28 cellular contexts compared by ENCODE assay signal in genomic region chr12:47927346-47927745, GRCh38. TPM values are rescaled to one million over a fixed set of nuclear protein-coding genes. Genes with fewer than 3 reads are reported as not detected.
DNase-seq lines count a peak whose midpoint lies in the region; ATAC-seq, FAIRE-seq and TF ChIP-seq lines count a peak whose summit lies in the region.
"Had no signal": no experiment of that assay in that cellular context is flagged by ENCODE, and none has a peak within 500 bp of the region (broad histone marks: within the 10 kb centered on the region; RNA-seq: fewer than 3 reads in every experiment).

No MANE protein-coding gene starts in this region.

- H3K27ac Mint-ChIP-seq in stimulated activated effector memory CD8-positive, alpha-beta T cell treated with anti-CD3 and anti-CD28 coated beads, Interleukin-12 subunit alpha, Interleukin-12 subunit beta, amount 100 ng/mL, for 72 hours, result peak overlapping the region; percentile 62
- H3K27ac Mint-ChIP-seq: CD14-positive monocyte; CD4-positive, alpha-beta memory T cell; CD4-positive, CD25-positive, alpha-beta regulatory T cell; CD8-positive, alpha-beta memory T cell had no signal

- no peak overlapping the region for H3K4me3 Mint-ChIP-seq in stimulated activated effector memory CD8-positive, alpha-beta T cell treated with anti-CD3 and anti-CD28 coated beads, Interleukin-12 subunit alpha, Interleukin-12 subunit beta, amount 100 ng/mL, for 72 hours
- H3K4me3 Mint-ChIP-seq: CD14-positive monocyte; CD4-positive, alpha-beta memory T cell; CD4-positive, CD25-positive, alpha-beta regulatory T cell; CD8-positive, alpha-beta memory T cell had no signal

- no peaks in the 10 kb centered on the region for H3K9me3 Mint-ChIP-seq in stimulated activated effector memory CD8-positive, alpha-beta T cell treated with anti-CD3 and anti-CD28 coated beads, Interleukin-12 subunit alpha, Interleukin-12 subunit beta, amount 100 ng/mL, for 72 hours
- H3K9me3 Mint-ChIP-seq: CD14-positive monocyte; CD4-positive, alpha-beta memory T cell; CD8-positive, alpha-beta memory T cell had no signal

- peak; percentile 77 for FAIRE-seq in bronchial epithelial cell (lab: Jason Lieb, UNC)
- FAIRE-seq: A204.1, GM12878, GM12892, GM18507 had no signal

- H3K4me1 Mint-ChIP-seq in stimulated activated effector memory CD8-positive, alpha-beta T cell treated with anti-CD3 and anti-CD28 coated beads, Interleukin-12 subunit alpha, Interleukin-12 subunit beta, amount 100 ng/mL, for 72 hours, result no peaks in the 10 kb centered on the region
- H3K4me1 Mint-ChIP-seq: CD14-positive monocyte; CD4-positive, CD25-positive, alpha-beta regulatory T cell; CD8-positive, alpha-beta memory T cell had no signal

- ATAC-seq in stimulated activated effector memory CD8-positive, alpha-beta T cell treated with anti-CD3 and anti-CD28 coated beads, Interleukin-12 subunit alpha, Interleukin-12 subunit beta, amount 100 ng/mL, for 72 hours, result no peak
- no peak for ATAC-seq in SK-N-SH treated with all-trans-retinoic acid at 6 μM for 48 hours
- ATAC-seq: GM12878 had no signal

- no peak for TF ChIP-seq CTCF in bronchial epithelial cell (IDR thresholded peaks at IDR 0.05; ENCODE audit: insufficient read depth, low read length, severe bottlenecking)

- peak; percentile 17 for DNase-seq in activated effector memory CD4-positive, alpha-beta T cell treated with anti-CD3 and anti-CD28 coated beads, Interleukin-2, amount 50 U/mL, for 16 hours
- DNase-seq in activated effector memory CD4-positive, alpha-beta T cell treated with Interleukin-2 at 50 U/mL for 16 hours, result no peak
- no peak for DNase-seq in bronchial epithelial cell (ENCODE audit: low read depth)
- peak; percentile 40 for DNase-seq in islet precursor cell
- DNase-seq in stimulated activated effector memory CD8-positive, alpha-beta T cell treated with anti-CD3 and anti-CD28 coated beads, Interleukin-12 subunit alpha, Interleukin-12 subunit beta, amount 100 ng/mL, for 72 hours (ENCODE audit: low spot score in 2 of 2), result no peak
- no peak for DNase-seq in A172 (ENCODE audit: low spot score)
- DNase-seq in stimulated activated naive CD4-positive, alpha-beta T cell (lab: John Stamatoyannopoulos, UW), result no peak
- DNase-seq: ACHN; BE2C; C1 segment of cervical spinal cord; CD4-positive, alpha-beta memory T cell; CD4-positive, CD25-positive, alpha-beta regulatory T cell; CD8-positive, alpha-beta memory T cell; COR-L47; DMS 273 treated with DMSO at 0.1 percent for 48 hours; DMS153; DMS53; DMS79; DND-41; EL; GDM1 had no signal

- peaks cover 17% of the 10 kb centered on the region for H3K27me3 ChIP-seq in bronchial epithelial cell (ENCODE audit: control insufficient read depth, insufficient read depth, low read length)
- H3K27me3 ChIP-seq: BLaER1 had no signal

- H3K36me3 ChIP-seq in bronchial epithelial cell (ENCODE audit: control insufficient read depth, insufficient read depth, low read length), result no peaks in the 10 kb centered on the region
- H3K36me3 ChIP-seq: BE2C, BLaER1 had no signal

- no peak overlapping the region for H3K4me3 ChIP-seq in bronchial epithelial cell (ENCODE audit: low read depth, low read length)
- H3K4me3 ChIP-seq: BLaER1, GM12878 had no signal

- no peaks in the 10 kb centered on the region for H3K36me3 Mint-ChIP-seq in stimulated activated effector memory CD8-positive, alpha-beta T cell treated with anti-CD3 and anti-CD28 coated beads, Interleukin-12 subunit alpha, Interleukin-12 subunit beta, amount 100 ng/mL, for 72 hours
- H3K36me3 Mint-ChIP-seq: CD14-positive monocyte; CD4-positive, alpha-beta memory T cell; CD4-positive, CD25-positive, alpha-beta regulatory T cell had no signal

TF ChIP-seq in SK-N-SH treated with all-trans-retinoic acid at 6 μM for 48 hours, 23 proteins besides CTCF, POLR2A, EP300 and RAD21:
- TF ChIP-seq GLIS3 (CRISPR knock-in tag; IDR thresholded peaks at IDR 0.05), result no peak
- TF ChIP-seq ESRRG (CRISPR knock-in tag; IDR thresholded peaks at IDR 0.05), result no peak
- no peak for TF ChIP-seq OSR1 (CRISPR knock-in tag; IDR thresholded peaks at IDR 0.05)
- no peak for TF ChIP-seq ARNTL (CRISPR knock-in tag; IDR thresholded peaks at IDR 0.05; ENCODE audit: borderline replicate concordance, low read depth)
- TF ChIP-seq SNAI2 (CRISPR knock-in tag; IDR thresholded peaks at IDR 0.05), result no peak
- no peak for TF ChIP-seq ZNF70 (CRISPR knock-in tag; IDR thresholded peaks at IDR 0.05)
- no peak for TF ChIP-seq ZC3H10 (CRISPR knock-in tag; IDR thresholded peaks at IDR 0.05)
- no peak for TF ChIP-seq CSDC2 (CRISPR knock-in tag; IDR thresholded peaks at IDR 0.05)
- no peak for TF ChIP-seq TOX (CRISPR knock-in tag; IDR thresholded peaks at IDR 0.05; ENCODE audit: borderline replicate concordance)
- TF ChIP-seq ISL1 (CRISPR knock-in tag; IDR thresholded peaks at IDR 0.05), result no peak
- no peak for TF ChIP-seq PATZ1 (CRISPR knock-in tag; IDR thresholded peaks at IDR 0.05; ENCODE audit: borderline replicate concordance)
- TF ChIP-seq ZFP30 (CRISPR knock-in tag; IDR thresholded peaks at IDR 0.05), result no peak
- TF ChIP-seq TCF4 (CRISPR knock-in tag; IDR thresholded peaks at IDR 0.05; ENCODE audit: borderline replicate concordance), result no peak
- TF ChIP-seq ZNF8 (CRISPR knock-in tag; IDR thresholded peaks at IDR 0.05), result no peak
- TF ChIP-seq BACH2 (CRISPR knock-in tag; IDR thresholded peaks at IDR 0.05; ENCODE audit: borderline replicate concordance), result no peak
- no peak for TF ChIP-seq ZFP3 (CRISPR knock-in tag; IDR thresholded peaks at IDR 0.05)
- no peak for TF ChIP-seq TSHZ2 (CRISPR knock-in tag; IDR thresholded peaks at IDR 0.05)

RNA-seq across cellular contexts. Expression of gene VDR, which starts 22.6 kb away (rescaled TPM):
- total RNA-seq in bronchial epithelial cell, result 3.2 and 3.4 TPM in 2 replicates
- 2.5 and 3.3 TPM in 2 replicates for total RNA-seq in A172 (2014; rRNA removed; shearing (Covaris generic))

RNA-seq across cellular contexts. Expression of gene TMEM106C, which starts 36.0 kb away (rescaled TPM):
- total RNA-seq in bronchial epithelial cell, result 63.1 and 88.5 TPM in 2 replicates
- total RNA-seq in A172 (2014; rRNA removed; shearing (Covaris generic)), result 211 and 295 TPM in 2 replicates

Comparison
In these comparisons a context has a peak if more than half of its experiments do, and no peak if none do; other contexts are left out.
1. DNase-seq: peak in activated effector memory CD4-positive, alpha-beta T cell treated with anti-CD3 and anti-CD28 coated beads, Interleukin-2, amount 50 U/mL, for 16 hours (single experiment) and islet precursor cell (single experiment); none in activated effector memory CD4-positive, alpha-beta T cell treated with Interleukin-2 at 50 U/mL for 16 hours (single experiment), bronchial epithelial cell (single experiment), stimulated activated effector memory CD8-positive, alpha-beta T cell treated with anti-CD3 and anti-CD28 coated beads, Interleukin-12 subunit alpha, Interleukin-12 subunit beta, amount 100 ng/mL, for 72 hours (0 of 2), A172 (single experiment) and stimulated activated naive CD4-positive, alpha-beta T cell (0 of 6).